In the genomic region with DNA sequence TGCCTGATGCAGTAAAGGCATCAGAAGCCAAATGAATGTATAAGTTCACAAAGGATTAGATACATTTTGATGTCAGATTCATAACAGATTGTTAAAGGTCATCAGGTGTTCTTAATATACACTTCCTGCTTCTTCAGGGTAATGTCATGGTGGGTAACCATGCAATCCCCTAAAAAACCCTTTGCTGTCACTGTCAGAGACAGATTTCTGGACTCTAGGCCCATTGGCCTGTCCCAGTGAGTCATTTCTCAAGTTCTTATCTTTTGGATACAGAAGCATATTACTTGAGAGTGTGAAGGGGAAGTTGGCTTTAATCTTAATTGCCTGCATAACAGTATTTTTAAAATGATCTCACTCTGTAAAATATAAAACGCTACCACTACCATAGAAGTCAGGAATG, we compare ENCODE assay signal across 14 cellular contexts.
DNase-seq lines count a peak whose midpoint lies in the region; ATAC-seq and TF ChIP-seq lines count a peak whose summit lies in the region.
"Had no signal": no experiment of that assay in that cellular context is flagged by ENCODE, and none has a peak within 500 bp of the region (broad histone marks: within the 10 kb centered on the region; RNA-seq: fewer than 3 reads in every experiment).

No MANE protein-coding gene starts in this region.

- no peak overlapping the region for H3K4me3 Mint-ChIP-seq in activated T-cell treated with anti-CD3 and anti-CD28 coated beads, Interleukin-2, amount 50 U/mL, for 4 hours
- H3K4me3 Mint-ChIP-seq: CD8-positive, alpha-beta T cell; endodermal cell; stimulated activated naive CD8-positive, alpha-beta T cell treated with anti-CD3 and anti-CD28 coated beads, Interleukin-15, amount 100 ng/mL, for 72 hours had no signal

- H3K36me3 Mint-ChIP-seq in activated T-cell treated with anti-CD3 and anti-CD28 coated beads, Interleukin-2, amount 50 U/mL, for 4 hours (ENCODE audit: insufficient read depth): no peaks in the 10 kb centered on the region
- H3K36me3 Mint-ChIP-seq: CD8-positive, alpha-beta T cell had no signal

- TF ChIP-seq CTCF in GM12864 (IDR thresholded peaks at IDR 0.05; ENCODE audit: low read depth, low read length, missing control alignments): no peak

- H3K27me3 Mint-ChIP-seq in activated T-cell treated with anti-CD3 and anti-CD28 coated beads, Interleukin-2, amount 50 U/mL, for 4 hours (ENCODE audit: low read depth): no peaks in the 10 kb centered on the region
- H3K27me3 Mint-ChIP-seq: stimulated activated naive CD8-positive, alpha-beta T cell treated with anti-CD3 and anti-CD28 coated beads, Interleukin-15, amount 100 ng/mL, for 72 hours had no signal

- no peak overlapping the region for H3K4me3 ChIP-seq in GM12864 (ENCODE audit: low read depth, low read length)

- H3K4me1 Mint-ChIP-seq in activated T-cell treated with anti-CD3 and anti-CD28 coated beads, Interleukin-2, amount 50 U/mL, for 4 hours (ENCODE audit: low read depth): no peaks in the 10 kb centered on the region
- H3K4me1 Mint-ChIP-seq: endodermal cell; stimulated activated naive CD8-positive, alpha-beta T cell treated with anti-CD3 and anti-CD28 coated beads, Interleukin-15, amount 100 ng/mL, for 72 hours had no signal

- peak; percentile 46 for ATAC-seq in GM19438 (IDR thresholded peaks at IDR 0.05; ENCODE audit: low read depth, unreplicated experiment)
- ATAC-seq in HG02973 (IDR thresholded peaks at IDR 0.05; ENCODE audit: unreplicated experiment): peak; percentile 85
- ATAC-seq in activated T-cell treated with anti-CD3 and anti-CD28 coated beads, Interleukin-2, amount 50 U/mL, for 4 hours: no peak
- ATAC-seq: CD8-positive, alpha-beta T cell; HCT116; stimulated activated naive CD8-positive, alpha-beta T cell treated with anti-CD3 and anti-CD28 coated beads, Interleukin-15, amount 100 ng/mL, for 72 hours had no signal

- DNase-seq in GM12864 (ENCODE audit: low read depth) (peak; percentile 36), NCI-H226 (peak; percentile 26), AML-193 (lab: John Stamatoyannopoulos, UW) (no peak)
- no peak for DNase-seq in activated T-cell treated with anti-CD3 and anti-CD28 coated beads, Interleukin-2, amount 50 U/mL, for 1 hour
- no peak for DNase-seq in effector CD4-positive, alpha-beta T cell
- DNase-seq in activated T-cell treated with anti-CD3 and anti-CD28 coated beads, Interleukin-2, amount 50 U/mL, for 4 hours: no peak
- DNase-seq: activated gamma-delta T cell; CD8-positive, alpha-beta T cell; endodermal cell; NCI-H2029 treated with DMSO at 0.1 percent for 48 hours; stimulated activated naive CD8-positive, alpha-beta T cell treated with anti-CD3 and anti-CD28 coated beads, Interleukin-15, amount 100 ng/mL, for 72 hours had no signal

- H3K9me3 Mint-ChIP-seq in activated T-cell treated with anti-CD3 and anti-CD28 coated beads, Interleukin-2, amount 50 U/mL, for 4 hours: no peaks in the 10 kb centered on the region
- H3K9me3 Mint-ChIP-seq: endodermal cell; stimulated activated naive CD8-positive, alpha-beta T cell treated with anti-CD3 and anti-CD28 coated beads, Interleukin-15, amount 100 ng/mL, for 72 hours had no signal

Comparison
In these comparisons a context has a peak if more than half of its experiments do, and no peak if none do; other contexts are left out.
1. DNase-seq: peak in GM12864 (single experiment) and NCI-H226 (single experiment); none in activated T-cell treated with anti-CD3 and anti-CD28 coated beads, Interleukin-2, amount 50 U/mL, for 1 hour (single experiment), AML-193 (0 of 2), effector CD4-positive, alpha-beta T cell (single experiment) and activated T-cell treated with anti-CD3 and anti-CD28 coated beads, Interleukin-2, amount 50 U/mL, for 4 hours (single experiment).
2. ATAC-seq: peak in GM19438 (single experiment) and HG02973 (single experiment); none in activated T-cell treated with anti-CD3 and anti-CD28 coated beads, Interleukin-2, amount 50 U/mL, for 4 hours (0 of 2).